In genomic region chr3:123602325-123602724, GRCh38 we compare ENCODE assay signal across 13 cellular contexts. TPM values are rescaled to one million over a fixed set of nuclear protein-coding genes. Genes with fewer than 3 reads are reported as not detected.
DNase-seq lines count a peak whose midpoint lies in the region; TF ChIP-seq lines count a peak whose summit lies in the region.
"Had no signal": no experiment of that assay in that cellular context is flagged by ENCODE, and none has a peak within 500 bp of the region (broad histone marks: within the 10 kb centered on the region; RNA-seq: fewer than 3 reads in every experiment).

No MANE protein-coding gene starts in this region.

- no peaks in the 10 kb centered on the region for H3K9me3 ChIP-seq in adipocyte (ENCODE audit: control insufficient read depth, low read length)
- H3K9me3 ChIP-seq in stomach, result no peaks in the 10 kb centered on the region
- H3K9me3 ChIP-seq: upper lobe of right lung had no signal

- H3K27me3 ChIP-seq in ACC112 (ENCODE audit: insufficient read depth, low read length), result no peaks in the 10 kb centered on the region
- H3K27me3 ChIP-seq in adipocyte (replicated peaks; ENCODE audit: control insufficient read depth, insufficient read depth, low read length), result no peaks in the 10 kb centered on the region
- no peaks in the 10 kb centered on the region for H3K27me3 ChIP-seq in stomach
- H3K27me3 ChIP-seq: upper lobe of right lung had no signal

- H3K27ac ChIP-seq in ACC112 (ENCODE audit: low read depth, low read length) (0 out of 2 replicates have a peak overlapping the region, but pooled peaks have one; percentile 1), stomach (no peak overlapping the region)
- H3K27ac ChIP-seq: upper lobe of right lung had no signal

- intact Hi-C loops in stomach (cut with DNase I; ENCODE audit: low total_unique reads), result no loop called here

- no peaks in the 10 kb centered on the region for H3K79me2 ChIP-seq in ACC112 (ENCODE audit: control insufficient read depth, insufficient read depth, low read length, unreplicated experiment)

- H3K4me3 ChIP-seq in ACC112 (ENCODE audit: low read depth, low read length) (no peak overlapping the region), adipocyte (ENCODE audit: low read length) (no peak overlapping the region), stomach (no peak overlapping the region)
- H3K4me3 ChIP-seq: upper lobe of right lung had no signal

- DNase-seq in HPDE6-E6E7 (ENCODE audit: extremely low spot score) (peak; percentile 70), adipocyte (ENCODE audit: low read depth) (peak; percentile 53), glomerular visceral epithelial cell (ENCODE audit: extremely low spot score) (peak; percentile 71), stomach (no peak), endothelial cell (ENCODE audit: low spot score) (no peak), putamen (ENCODE audit: low spot score) (no peak)
- DNase-seq in activated naive CD4-positive, alpha-beta T cell treated with anti-CD3 and anti-CD28 coated beads, Interleukin-2, amount 50 U/mL, for 16 hours, result no peak
- DNase-seq: CD4-positive, CD25-positive, alpha-beta regulatory T cell; effector memory CD8-positive, alpha-beta T cell; Karpas-422; NCI-H748 treated with DMSO at 0.1 percent for 48 hours; upper lobe of right lung had no signal

- TF ChIP-seq EP300 in stomach (IDR thresholded peaks at IDR 0.05), result no peak

- 41 to 49% (median 43%) methylated on average over 1 of the region's 1 CpG for WGBS in stomach, 5 donors

- no peaks in the 10 kb centered on the region for H3K27me3 Mint-ChIP-seq in endothelial cell (ENCODE audit: unreplicated experiment)
- H3K27me3 Mint-ChIP-seq: CD4-positive, CD25-positive, alpha-beta regulatory T cell; effector memory CD8-positive, alpha-beta T cell had no signal

- H3K4me1 ChIP-seq in ACC112 (ENCODE audit: control insufficient read depth, insufficient read depth, low read length, unreplicated experiment), result peaks cover 49% of the 10 kb centered on the region
- H3K4me1 ChIP-seq in adipocyte (ENCODE audit: control insufficient read depth, insufficient read depth, low read length), result peaks cover 63% of the 10 kb centered on the region
- H3K4me1 ChIP-seq in stomach, result peaks cover 0 to 52% (median 15%) of the 10 kb centered on the region in 4 donors
- H3K4me1 ChIP-seq: upper lobe of right lung had no signal

- no peak overlapping the region for H3K27ac Mint-ChIP-seq in endothelial cell (ENCODE audit: unreplicated experiment)
- H3K27ac Mint-ChIP-seq: CD4-positive, CD25-positive, alpha-beta regulatory T cell; effector memory CD8-positive, alpha-beta T cell had no signal

- TF ChIP-seq POLR2A in stomach (IDR thresholded peaks at IDR 0.05), result no peak

- peaks cover 8% of the 10 kb centered on the region for H3K4me1 Mint-ChIP-seq in endothelial cell (ENCODE audit: unreplicated experiment)

- TF ChIP-seq CTCF in stomach (IDR thresholded peaks at IDR 0.05), result no peak
- no peak for TF ChIP-seq CTCF in endothelial cell (IDR thresholded peaks at IDR 0.05; ENCODE audit: unreplicated experiment)

- no peak overlapping the region for H3K4me3 Mint-ChIP-seq in endothelial cell (ENCODE audit: unreplicated experiment)
- H3K4me3 Mint-ChIP-seq: CD4-positive, CD25-positive, alpha-beta regulatory T cell; effector memory CD8-positive, alpha-beta T cell had no signal

- no peak overlapping the region for H2AFZ ChIP-seq in ACC112 (ENCODE audit: low read length, unreplicated experiment)

- H3K36me3 ChIP-seq in ACC112 (ENCODE audit: insufficient read depth, low read length) (no peaks in the 10 kb centered on the region), adipocyte (ENCODE audit: control insufficient read depth, insufficient read depth, low read length, severe bottlenecking) (no peaks in the 10 kb centered on the region), stomach (no peaks in the 10 kb centered on the region)
- H3K36me3 ChIP-seq: upper lobe of right lung had no signal

- H3K9ac ChIP-seq in adipocyte (ENCODE audit: low read length), result peak overlapping the region; percentile 15

- peaks cover 3% of the 10 kb centered on the region for H3K36me3 Mint-ChIP-seq in endothelial cell (ENCODE audit: low read depth, unreplicated experiment)

- H3K9me3 Mint-ChIP-seq in endothelial cell (ENCODE audit: unreplicated experiment), result no peaks in the 10 kb centered on the region
- H3K9me3 Mint-ChIP-seq: effector memory CD8-positive, alpha-beta T cell had no signal

RNA-seq across cellular contexts. Expression of gene HACD2, which starts 17.5 kb away (rescaled TPM):
- total RNA-seq in stomach (10 to 100 TPM in 4 of 5 donors, 1 to 10 TPM in 1; 6.7 to 36.0 (median 22.8) TPM), endothelial cell (ENCODE audit: unreplicated experiment) (13.9 TPM)
- 10 to 100 TPM in 1 of 3 donors, 1 to 10 TPM in 2; 5.3 to 10.1 (median 7.2) TPM for polyA plus RNA-seq in stomach

Comparison
In these comparisons a context has a peak if more than half of its experiments do, and no peak if none do; other contexts are left out.
1. DNase-seq: peak in HPDE6-E6E7 (single experiment), adipocyte (single experiment) and glomerular visceral epithelial cell (single experiment); none in stomach (single experiment), endothelial cell (single experiment), activated naive CD4-positive, alpha-beta T cell treated with anti-CD3 and anti-CD28 coated beads, Interleukin-2, amount 50 U/mL, for 16 hours (single experiment) and putamen (single experiment).